12 cellular contexts compared by ENCODE assay signal in genomic region chr20:13148402-13148801, GRCh38.
"Had no signal": no experiment of that assay in that cellular context is flagged by ENCODE, and none has a peak within 500 bp of the region (broad histone marks: within the 10 kb centered on the region; RNA-seq: fewer than 3 reads in every experiment).

No MANE protein-coding gene starts in this region.

- H3K4me1 ChIP-seq: esophagus muscularis mucosa had no signal

- H3K27me3 ChIP-seq: esophagus muscularis mucosa, tibial nerve had no signal

- H3K27ac Mint-ChIP-seq: dendritic cell treated with granulocyte-macrophage colony-stimulating factor and Interleukin-4, amounts not matched to agents 40 ng/mL and 50 ng/mL, for 4 days; effector memory CD8-positive, alpha-beta T cell; natural killer cell treated with Interleukin-12 subunit alpha and Interleukin-12 subunit beta and Interleukin-15 and Interleukin-18, amount 100 ng/mL, for 72 hours had no signal

- H3K9me3 Mint-ChIP-seq: natural killer cell treated with Interleukin-12 subunit alpha and Interleukin-12 subunit beta and Interleukin-15 and Interleukin-18, amount 100 ng/mL, for 72 hours had no signal

- H3K27ac ChIP-seq: epithelial cell of prostate, esophagus muscularis mucosa had no signal

- H3K4me3 Mint-ChIP-seq: dendritic cell treated with granulocyte-macrophage colony-stimulating factor and Interleukin-4, amounts not matched to agents 40 ng/mL and 50 ng/mL, for 4 days; effector memory CD8-positive, alpha-beta T cell; natural killer cell treated with Interleukin-12 subunit alpha and Interleukin-12 subunit beta and Interleukin-15 and Interleukin-18, amount 100 ng/mL, for 72 hours had no signal

- DNase-seq: effector memory CD8-positive, alpha-beta T cell; left colon; posterior cingulate gyrus; right cardiac atrium; stimulated activated CD4-positive, alpha-beta T cell treated with anti-CD3 and anti-CD28 coated beads, Interleukin-2, amount 100 ng/mL, for 48 hours; stimulated activated naive CD4-positive, alpha-beta T cell treated with Interleukin-2 at 50 U/mL for 16 hours had no signal

- H3K27me3 Mint-ChIP-seq: dendritic cell treated with granulocyte-macrophage colony-stimulating factor and Interleukin-4, amounts not matched to agents 40 ng/mL and 50 ng/mL, for 4 days; natural killer cell treated with Interleukin-12 subunit alpha and Interleukin-12 subunit beta and Interleukin-15 and Interleukin-18, amount 100 ng/mL, for 72 hours had no signal

- H3K36me3 ChIP-seq: esophagus muscularis mucosa, tibial nerve had no signal

- H3K36me3 Mint-ChIP-seq: natural killer cell treated with Interleukin-12 subunit alpha and Interleukin-12 subunit beta and Interleukin-15 and Interleukin-18, amount 100 ng/mL, for 72 hours had no signal

- H3K9me3 ChIP-seq: tibial nerve had no signal

- H3K4me3 ChIP-seq: esophagus muscularis mucosa, smooth muscle cell, tibial nerve had no signal

- ATAC-seq: effector memory CD8-positive, alpha-beta T cell; left colon; natural killer cell treated with Interleukin-12 subunit alpha and Interleukin-12 subunit beta and Interleukin-15 and Interleukin-18, amount 100 ng/mL, for 72 hours; right cardiac atrium had no signal
